In genomic region chr3:177835008-177835407, GRCh38 we compare ENCODE assay signal across 9 cellular contexts.
DNase-seq lines count a peak whose midpoint lies in the region; ATAC-seq and TF ChIP-seq lines count a peak whose summit lies in the region.
"Had no signal": no experiment of that assay in that cellular context is flagged by ENCODE, and none has a peak within 500 bp of the region (broad histone marks: within the 10 kb centered on the region; RNA-seq: fewer than 3 reads in every experiment).

No MANE protein-coding gene starts in this region.

- H3K27ac ChIP-seq in DND-41 (ENCODE audit: low read length), result no peak overlapping the region

- TF ChIP-seq CTCF in DND-41 (IDR thresholded peaks at IDR 0.05; ENCODE audit: borderline replicate concordance, extremely low read depth, low read length, poor library complexity, severe bottlenecking), result no peak

- no peak overlapping the region for H3K27ac Mint-ChIP-seq in activated T-helper 17 cell treated with anti-CD3 and anti-CD28 coated beads, Interleukin-2, amount 50 U/mL, for 72 hours
- H3K27ac Mint-ChIP-seq: activated B cell treated with CpG ODN at 0.5 μM for 24 hours had no signal

- intact Hi-C loops in Right ventricle myocardium inferior (cut with DNase I), result no loop called here

- no peaks in the 10 kb centered on the region for H3K27me3 Mint-ChIP-seq in activated T-helper 17 cell treated with anti-CD3 and anti-CD28 coated beads, Interleukin-2, amount 50 U/mL, for 72 hours
- H3K27me3 Mint-ChIP-seq: activated B cell treated with CpG ODN at 0.5 μM for 24 hours had no signal

- no peak overlapping the region for H3K4me3 Mint-ChIP-seq in activated T-helper 17 cell treated with anti-CD3 and anti-CD28 coated beads, Interleukin-2, amount 50 U/mL, for 72 hours
- H3K4me3 Mint-ChIP-seq: activated B cell treated with CpG ODN at 0.5 μM for 24 hours had no signal

- H3K36me3 ChIP-seq in DND-41 (ENCODE audit: insufficient read depth, low read length), result no peaks in the 10 kb centered on the region

- peak; percentile 34 for DNase-seq in DND-41
- DNase-seq in NCI-H146 treated with DMSO at 0.1 percent for 48 hours (lab: John Stamatoyannopoulos, UW; ENCODE audit: unreplicated experiment), result peak; percentile 81
- DNase-seq in lung microvascular endothelial cell (ENCODE audit: low read depth in 2 of 2), result peak; percentile 40 to 98
- DNase-seq in NCI-H1436 treated with DMSO at 0.1 percent for 48 hours (lab: John Stamatoyannopoulos, UW), result no peak
- DNase-seq in stimulated activated CD4-positive, alpha-beta T cell treated with anti-CD3 and anti-CD28 coated beads, Interleukin-12 subunit alpha, Interleukin-12 subunit beta, amount 100 ng/mL, for 4 hours, result no peak
- DNase-seq in Right ventricle myocardium inferior (ENCODE audit: missing footprints), result no peak
- DNase-seq: activated B cell treated with CpG ODN at 0.5 μM for 24 hours had no signal

- H3K4me1 ChIP-seq in DND-41 (ENCODE audit: insufficient read depth, low read length), result no peaks in the 10 kb centered on the region

- H3K36me3 Mint-ChIP-seq in activated T-helper 17 cell treated with anti-CD3 and anti-CD28 coated beads, Interleukin-2, amount 50 U/mL, for 72 hours (ENCODE audit: low read depth), result no peaks in the 10 kb centered on the region

- H3K9me3 ChIP-seq in DND-41 (ENCODE audit: insufficient read depth, low read length, severe bottlenecking), result no peaks in the 10 kb centered on the region

- ATAC-seq in DND-41 (ENCODE audit: insufficient read depth, low read depth) (peak; percentile 78), HG02588 (IDR thresholded peaks at IDR 0.05; ENCODE audit: unreplicated experiment) (no peak), Right ventricle myocardium inferior (no peak)
- ATAC-seq in activated T-helper 17 cell treated with anti-CD3 and anti-CD28 coated beads, Interleukin-2, amount 50 U/mL, for 72 hours (replicated peaks), result peak; percentile 65

- H3K9ac ChIP-seq in DND-41 (ENCODE audit: low read depth, low read length), result no peak overlapping the region

- no peaks in the 10 kb centered on the region for H3K79me2 ChIP-seq in DND-41 (ENCODE audit: insufficient read depth, low read length)

- H2AFZ ChIP-seq in DND-41 (ENCODE audit: low read depth, low read length), result no peak overlapping the region

- no peaks in the 10 kb centered on the region for H4K20me1 ChIP-seq in DND-41 (ENCODE audit: insufficient read depth, low read length)

- no peak overlapping the region for H3K4me2 ChIP-seq in DND-41 (ENCODE audit: insufficient read depth, low read length)

- no peaks in the 10 kb centered on the region for H3K9me3 Mint-ChIP-seq in activated T-helper 17 cell treated with anti-CD3 and anti-CD28 coated beads, Interleukin-2, amount 50 U/mL, for 72 hours
- H3K9me3 Mint-ChIP-seq: activated B cell treated with CpG ODN at 0.5 μM for 24 hours had no signal

- H3K27me3 ChIP-seq in DND-41 (ENCODE audit: insufficient read depth, low read length, poor library complexity), result no peaks in the 10 kb centered on the region

- H3K4me3 ChIP-seq in DND-41 (ENCODE audit: low read depth in 1 of 2, low read length in 2 of 2), result no peak overlapping the region

- H3K4me1 Mint-ChIP-seq in activated T-helper 17 cell treated with anti-CD3 and anti-CD28 coated beads, Interleukin-2, amount 50 U/mL, for 72 hours, result peaks cover 16% of the 10 kb centered on the region
- H3K4me1 Mint-ChIP-seq: activated B cell treated with CpG ODN at 0.5 μM for 24 hours had no signal

Comparison
In these comparisons a context has a peak if more than half of its experiments do, and no peak if none do; other contexts are left out.
1. ATAC-seq: peak in DND-41 (single experiment) and activated T-helper 17 cell treated with anti-CD3 and anti-CD28 coated beads, Interleukin-2, amount 50 U/mL, for 72 hours (single experiment); none in HG02588 (single experiment) and Right ventricle myocardium inferior (single experiment).
2. DNase-seq: peak in DND-41 (single experiment), NCI-H146 treated with DMSO at 0.1 percent for 48 hours (single experiment) and lung microvascular endothelial cell (2 of 2); none in NCI-H1436 treated with DMSO at 0.1 percent for 48 hours (single experiment), stimulated activated CD4-positive, alpha-beta T cell treated with anti-CD3 and anti-CD28 coated beads, Interleukin-12 subunit alpha, Interleukin-12 subunit beta, amount 100 ng/mL, for 4 hours (single experiment) and Right ventricle myocardium inferior (single experiment).